Comparison of ENCODE assay signal across 2 cellular contexts in the genomic region with DNA sequence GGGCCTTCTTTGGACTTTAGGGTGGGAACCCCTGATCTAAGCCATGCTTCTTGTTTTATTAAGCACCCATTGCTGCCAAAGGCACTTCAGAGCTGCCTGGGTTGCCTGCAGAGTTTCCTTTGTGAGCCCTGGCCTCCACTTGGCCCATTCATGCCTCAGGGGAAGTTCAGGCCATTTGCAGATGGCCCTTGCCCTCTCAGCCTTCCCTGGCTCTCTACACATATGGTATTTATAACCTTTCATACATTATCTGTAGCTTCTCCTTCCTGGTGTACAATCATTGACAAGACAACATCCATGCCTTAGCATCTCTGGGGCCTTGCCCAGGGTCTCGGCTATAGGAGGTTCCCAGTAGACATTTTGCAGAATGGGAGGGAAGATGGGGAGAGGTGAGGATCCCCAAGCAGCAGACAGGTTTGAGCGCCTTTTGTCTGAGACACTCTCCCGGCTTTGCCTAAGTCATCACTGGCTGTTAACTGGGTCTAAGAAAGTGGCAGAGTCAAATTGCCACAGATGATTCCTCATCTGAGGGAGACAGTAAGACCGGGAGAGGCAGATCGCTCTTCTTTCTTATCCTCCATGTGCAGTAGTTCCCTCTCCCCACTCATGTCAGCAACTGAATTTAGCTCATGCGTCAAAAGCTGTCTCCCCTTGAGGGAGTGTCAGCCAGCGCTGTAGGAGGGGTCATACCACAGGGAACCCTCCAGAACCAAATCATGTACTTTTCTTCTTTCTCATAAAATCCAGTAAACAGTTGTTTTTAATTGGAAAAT.
TF ChIP-seq lines count a peak whose summit lies in the region.

No MANE protein-coding gene starts in this region.

TF ChIP-seq in SK-N-SH, 30 proteins besides CTCF, POLR2A, EP300 and RAD21 (continued from another document):
- TF ChIP-seq, protein P1, sequence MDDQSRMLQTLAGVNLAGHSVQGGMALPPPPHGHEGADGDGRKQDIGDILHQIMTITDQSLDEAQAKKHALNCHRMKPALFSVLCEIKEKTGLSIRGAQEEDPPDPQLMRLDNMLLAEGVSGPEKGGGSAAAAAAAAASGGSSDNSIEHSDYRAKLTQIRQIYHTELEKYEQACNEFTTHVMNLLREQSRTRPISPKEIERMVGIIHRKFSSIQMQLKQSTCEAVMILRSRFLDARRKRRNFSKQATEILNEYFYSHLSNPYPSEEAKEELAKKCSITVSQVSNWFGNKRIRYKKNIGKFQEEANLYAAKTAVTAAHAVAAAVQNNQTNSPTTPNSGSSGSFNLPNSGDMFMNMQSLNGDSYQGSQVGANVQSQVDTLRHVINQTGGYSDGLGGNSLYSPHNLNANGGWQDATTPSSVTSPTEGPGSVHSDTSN (IDR thresholded peaks at IDR 0.05), result no peak
- peak; percentile 71; the same call in 1 of the 2 replicates for TF ChIP-seq RCOR1 (IDR thresholded peaks at IDR 0.05; ENCODE audit: low read length)

TF ChIP-seq in neural cell, 6 proteins besides CTCF, POLR2A, EP300 and RAD21 (continued from another document):
- TF ChIP-seq, protein P2, sequence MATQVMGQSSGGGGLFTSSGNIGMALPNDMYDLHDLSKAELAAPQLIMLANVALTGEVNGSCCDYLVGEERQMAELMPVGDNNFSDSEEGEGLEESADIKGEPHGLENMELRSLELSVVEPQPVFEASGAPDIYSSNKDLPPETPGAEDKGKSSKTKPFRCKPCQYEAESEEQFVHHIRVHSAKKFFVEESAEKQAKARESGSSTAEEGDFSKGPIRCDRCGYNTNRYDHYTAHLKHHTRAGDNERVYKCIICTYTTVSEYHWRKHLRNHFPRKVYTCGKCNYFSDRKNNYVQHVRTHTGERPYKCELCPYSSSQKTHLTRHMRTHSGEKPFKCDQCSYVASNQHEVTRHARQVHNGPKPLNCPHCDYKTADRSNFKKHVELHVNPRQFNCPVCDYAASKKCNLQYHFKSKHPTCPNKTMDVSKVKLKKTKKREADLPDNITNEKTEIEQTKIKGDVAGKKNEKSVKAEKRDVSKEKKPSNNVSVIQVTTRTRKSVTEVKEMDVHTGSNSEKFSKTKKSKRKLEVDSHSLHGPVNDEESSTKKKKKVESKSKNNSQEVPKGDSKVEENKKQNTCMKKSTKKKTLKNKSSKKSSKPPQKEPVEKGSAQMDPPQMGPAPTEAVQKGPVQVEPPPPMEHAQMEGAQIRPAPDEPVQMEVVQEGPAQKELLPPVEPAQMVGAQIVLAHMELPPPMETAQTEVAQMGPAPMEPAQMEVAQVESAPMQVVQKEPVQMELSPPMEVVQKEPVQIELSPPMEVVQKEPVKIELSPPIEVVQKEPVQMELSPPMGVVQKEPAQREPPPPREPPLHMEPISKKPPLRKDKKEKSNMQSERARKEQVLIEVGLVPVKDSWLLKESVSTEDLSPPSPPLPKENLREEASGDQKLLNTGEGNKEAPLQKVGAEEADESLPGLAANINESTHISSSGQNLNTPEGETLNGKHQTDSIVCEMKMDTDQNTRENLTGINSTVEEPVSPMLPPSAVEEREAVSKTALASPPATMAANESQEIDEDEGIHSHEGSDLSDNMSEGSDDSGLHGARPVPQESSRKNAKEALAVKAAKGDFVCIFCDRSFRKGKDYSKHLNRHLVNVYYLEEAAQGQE (IDR thresholded peaks at IDR 0.05; ENCODE audit: borderline replicate concordance), result no peak
- TF ChIP-seq TAF1 (IDR thresholded peaks at IDR 0.05; ENCODE audit: low read depth) (no peak), SMC3 (conservative IDR thresholded peaks at IDR 0.05; ENCODE audit: poor library complexity) (no peak)
